In genomic region chr19:6532244-6532999, GRCh38 we compare ENCODE assay signal across 8 cellular contexts.
DNase-seq lines count a peak whose midpoint lies in the region; ATAC-seq and TF ChIP-seq lines count a peak whose summit lies in the region.

No MANE protein-coding gene starts in this region.

- TF ChIP-seq CTCF in epithelial cell of esophagus (IDR thresholded peaks at IDR 0.05; ENCODE audit: insufficient read depth, low read depth, low read length, missing control alignments) (no peak), brain microvascular endothelial cell (IDR thresholded peaks at IDR 0.05; ENCODE audit: low read depth, low read length, missing control alignments) (no peak)

- peak; percentile 6 for ATAC-seq in stimulated activated naive CD8-positive, alpha-beta T cell treated with anti-CD3 and anti-CD28 coated beads, Interleukin-15, Interleukin-2, amounts not matched to agents 100 U/mL and 50 U/mL, for 24 hours

- peak overlapping the region; percentile 93 for H3K4me3 ChIP-seq in epithelial cell of esophagus (ENCODE audit: low read length)
- no peak overlapping the region for H3K4me3 ChIP-seq in brain microvascular endothelial cell (ENCODE audit: low read depth, low read length)

- in situ Hi-C loops in brain microvascular endothelial cell (cut with HindIII; ENCODE audit: low pct_ligation_motif_present, low sequenced_read_pairs): no loop called here

- H3K36me3 ChIP-seq in brain microvascular endothelial cell (replicated peaks): no peaks in the 10 kb centered on the region

- peaks cover 17% of the 10 kb centered on the region for H3K27me3 ChIP-seq in brain microvascular endothelial cell (replicated peaks)

- no peak overlapping the region for H3K27ac ChIP-seq in brain microvascular endothelial cell

- DNase-seq in activated CD4-positive, alpha-beta T cell treated with anti-CD3 and anti-CD28 coated beads for 48 hours: peak; percentile 38
- no peak for DNase-seq in activated CD4-positive, alpha-beta T cell treated with anti-CD3 and anti-CD28 coated beads, Interleukin-2, amount 50 U/mL, for 1 hour
- DNase-seq in RPMI8226 (peak; percentile 73), epithelial cell of esophagus (ENCODE audit: low read depth) (peak; percentile 30), HCEC 1CT (no peak), brain microvascular endothelial cell (no peak)
- DNase-seq in stimulated activated naive CD8-positive, alpha-beta T cell treated with anti-CD3 and anti-CD28 coated beads, Interleukin-15, Interleukin-2, amounts not matched to agents 100 U/mL and 50 U/mL, for 24 hours: peak; percentile 39
- no peak for DNase-seq in stimulated activated CD4-positive, alpha-beta T cell treated with anti-CD3 and anti-CD28 coated beads, Interleukin-12 subunit alpha, Interleukin-12 subunit beta, amount 100 ng/mL, for 4 hours

Comparison
In these comparisons a context has a peak if more than half of its experiments do, and no peak if none do; other contexts are left out.
1. DNase-seq: peak in activated CD4-positive, alpha-beta T cell treated with anti-CD3 and anti-CD28 coated beads for 48 hours (single experiment), RPMI8226 (single experiment), epithelial cell of esophagus (single experiment) and stimulated activated naive CD8-positive, alpha-beta T cell treated with anti-CD3 and anti-CD28 coated beads, Interleukin-15, Interleukin-2, amounts not matched to agents 100 U/mL and 50 U/mL, for 24 hours (single experiment); none in activated CD4-positive, alpha-beta T cell treated with anti-CD3 and anti-CD28 coated beads, Interleukin-2, amount 50 U/mL, for 1 hour (single experiment), HCEC 1CT (single experiment), stimulated activated CD4-positive, alpha-beta T cell treated with anti-CD3 and anti-CD28 coated beads, Interleukin-12 subunit alpha, Interleukin-12 subunit beta, amount 100 ng/mL, for 4 hours (single experiment) and brain microvascular endothelial cell (single experiment).